ENCODE assay signal across 8 cellular contexts in the genomic region with DNA sequence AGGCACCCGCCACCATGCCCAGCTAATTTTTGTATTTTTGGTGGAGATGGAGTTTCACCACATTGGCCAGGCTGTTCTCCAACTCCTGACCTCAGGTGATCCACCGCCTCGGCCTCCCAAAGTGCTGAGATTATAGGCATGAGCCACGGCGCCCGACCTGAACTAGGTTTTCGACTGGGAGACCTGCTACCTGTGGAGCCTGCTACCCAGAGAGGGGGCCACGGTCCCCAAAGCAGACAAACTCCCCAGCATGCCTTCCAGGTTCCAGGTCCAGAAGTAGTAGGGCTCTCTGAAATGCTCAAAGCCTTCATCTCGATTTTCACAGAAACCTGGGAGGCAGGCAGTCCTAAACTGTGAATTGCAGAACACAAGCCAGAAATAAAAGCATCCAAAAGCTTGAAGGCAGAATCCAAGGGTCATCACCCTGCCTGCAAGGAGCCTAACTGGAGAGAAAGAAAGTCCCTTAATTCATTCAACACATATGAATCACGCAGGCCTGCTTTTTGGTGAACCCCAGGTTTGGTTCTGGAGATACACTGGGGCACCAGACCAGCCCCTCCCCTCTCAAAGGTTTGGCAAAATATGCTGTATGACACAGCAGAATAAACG. TPM values are rescaled to one million over a fixed set of nuclear protein-coding genes. Genes with fewer than 3 reads are reported as not detected.
A peak's percentile ranks its signal among the peaks of the same experiment; 100 is the strongest.
DNase-seq lines count a peak whose midpoint lies in the region; ATAC-seq and TF ChIP-seq lines count a peak whose summit lies in the region.

No MANE protein-coding gene starts in this region.

- H3K4me2 ChIP-seq in hepatocyte: peak overlapping the region; percentile 88

- H3K4me1 ChIP-seq in HAP-1: peaks cover 6% of the 10 kb centered on the region
- H3K4me1 ChIP-seq in hepatocyte (ENCODE audit: insufficient read depth): peaks cover 26% of the 10 kb centered on the region

- no peaks in the 10 kb centered on the region for H3K27me3 ChIP-seq in HAP-1 (ENCODE audit: low read depth)
- no peaks in the 10 kb centered on the region for H3K27me3 ChIP-seq in hepatocyte

- H3K4me3 ChIP-seq in HAP-1 (peak overlapping the region; percentile 53), hepatocyte (peak overlapping the region; percentile 25), skin epidermis (peak overlapping the region; percentile 47 to 70 (median 60))

- H3K9me2 ChIP-seq in hepatocyte (replicated peaks; ENCODE audit: insufficient read depth): no peaks in the 10 kb centered on the region

- ATAC-seq in GM18520 (IDR thresholded peaks at IDR 0.05; ENCODE audit: unreplicated experiment) (no peak), GM18861 (IDR thresholded peaks at IDR 0.05; ENCODE audit: unreplicated experiment) (no peak)

- H3K36me3 ChIP-seq in HAP-1 (replicated peaks) (no peaks in the 10 kb centered on the region), hepatocyte (replicated peaks; ENCODE audit: insufficient read depth, low read depth) (no peaks in the 10 kb centered on the region)

- in situ Hi-C loops in HAP-1 (cut with MboI; ENCODE audit: low sequenced_read_pairs): loop anchor here (5.0 kb wide), 1 partner anchor 83 kb away; no protein-coding TSS in a partner anchor

- WGBS in hepatocyte (ENCODE audit: low lambda C conversion rate, missing lambda C conversion rate): 77% methylated on average over 11 of the region's 11 CpGs

- H4K20me1 ChIP-seq in hepatocyte (ENCODE audit: insufficient read depth, poor library complexity, severe bottlenecking): no peaks in the 10 kb centered on the region

- H3K79me2 ChIP-seq in hepatocyte: no peaks in the 10 kb centered on the region

- peak overlapping the region; percentile 42 for H2AFZ ChIP-seq in hepatocyte

- H3K9me3 ChIP-seq in HAP-1 (no peaks in the 10 kb centered on the region), hepatocyte (ENCODE audit: low read depth) (no peaks in the 10 kb centered on the region)

- no peak for TF ChIP-seq CTCF in hepatocyte (IDR thresholded peaks at IDR 0.05; ENCODE audit: poor library complexity)

- H3K27ac ChIP-seq in hepatocyte: peak overlapping the region; percentile 95
- H3K27ac ChIP-seq in skin epidermis: peak overlapping the region; percentile 53 to 100 (median 94)

- DNase-seq in HAP-1 (ENCODE audit: low spot score in 2 of 2) (no peak), hepatocyte (ENCODE audit: low spot score) (peak; percentile 3), NCI-H2196 treated with DMSO at 0.1 percent for 48 hours (lab: John Stamatoyannopoulos, UW; ENCODE audit: unreplicated experiment) (no peak), NCI-H774 (lab: John Stamatoyannopoulos, UW) (no peak)
- DNase-seq in activated CD8-positive, alpha-beta memory T cell treated with anti-CD3 and anti-CD28 coated beads, Interleukin-2, amount 50 U/mL, for 4 hours: peak; percentile 15

RNA-seq across cellular contexts. Expression of gene IRF1, which starts 4.6 kb away (rescaled TPM):
- 25.6 and 30.9 TPM in 2 replicates for total RNA-seq in hepatocyte
- 35.8 and 44.8 TPM in 2 replicates for polyA plus RNA-seq in hepatocyte

RNA-seq across cellular contexts. Expression of gene IL5, which starts 48.2 kb away (rescaled TPM):
- total RNA-seq in hepatocyte: not detected in 2 replicates
- not detected in 2 replicates for polyA plus RNA-seq in hepatocyte

Comparison
In these comparisons a context has a peak if more than half of its experiments do, and no peak if none do; other contexts are left out.
1. DNase-seq: peak in activated CD8-positive, alpha-beta memory T cell treated with anti-CD3 and anti-CD28 coated beads, Interleukin-2, amount 50 U/mL, for 4 hours (single experiment) and hepatocyte (single experiment); none in HAP-1 (0 of 2), NCI-H2196 treated with DMSO at 0.1 percent for 48 hours (single experiment) and NCI-H774 (single experiment).
2. Peak in every context shown above with its lines, with median percentiles within 50 percentile points of each other: H3K4me3 ChIP-seq.